30 cellular contexts compared by ENCODE assay signal in the genomic region with DNA sequence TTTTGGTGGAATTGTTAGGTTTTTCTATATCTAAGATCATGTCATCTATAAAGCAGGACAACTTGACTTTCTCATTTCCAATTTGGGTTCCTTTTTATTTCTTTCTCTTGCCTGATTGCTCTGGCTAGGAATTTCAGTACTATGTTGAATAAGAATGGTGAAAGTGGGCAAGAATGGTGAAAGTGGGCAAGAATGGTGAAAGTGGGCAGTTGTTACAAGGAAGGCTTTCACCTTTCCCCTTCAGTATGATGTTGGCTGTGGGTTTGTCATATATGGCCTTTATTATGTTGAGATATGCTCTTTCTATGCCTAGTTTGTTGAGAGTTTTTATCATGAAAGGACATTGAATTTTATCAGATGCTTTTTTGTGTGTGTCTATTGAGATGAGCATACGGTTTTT.
"Had no signal": no experiment of that assay in that cellular context is flagged by ENCODE, and none has a peak within 500 bp of the region (broad histone marks: within the 10 kb centered on the region; RNA-seq: fewer than 3 reads in every experiment).

No MANE protein-coding gene starts in this region.

- H3K27ac ChIP-seq: adrenal gland, ascending aorta, body of pancreas, brain microvascular endothelial cell, breast epithelium, cardiac muscle cell had no signal

- H3K4me1 ChIP-seq: adrenal gland, ascending aorta, breast epithelium had no signal

- H3K4me3 ChIP-seq: adrenal gland, ascending aorta, body of pancreas, breast epithelium, cardiac muscle cell had no signal

- FAIRE-seq: astrocyte, bronchial epithelial cell had no signal

- H3K36me3 ChIP-seq: adrenal gland, ascending aorta, brain microvascular endothelial cell, breast epithelium, cardiac muscle cell had no signal

- DNase-seq: activated effector memory CD4-positive, alpha-beta T cell treated with anti-CD3 and anti-CD28 coated beads, Interleukin-2, amount 50 U/mL, for 16 hours; activated effector memory CD4-positive, alpha-beta T cell treated with Interleukin-2 at 50 U/mL for 16 hours; activated gamma-delta T cell; activated gamma-delta T cell treated with Interleukin-2 at 50 U/mL for 16 hours; activated naive CD4-positive, alpha-beta T cell; activated naive CD4-positive, alpha-beta T cell treated with anti-CD3 and anti-CD28 coated beads for 36 hours; activated naive CD4-positive, alpha-beta T cell treated with anti-CD3 and anti-CD28 coated beads, Interleukin-2, amount 10 ng/mL, durations not matched to agents 7 days and 5 days; activated naive CD4-positive, alpha-beta T cell treated with anti-CD3 and anti-CD28 coated beads, Interleukin-2, amount 50 U/mL, for 16 hours; activated naive CD4-positive, alpha-beta T cell treated with Interleukin-2 at 50 U/mL for 16 hours; activated naive CD8-positive, alpha-beta T cell treated with anti-CD3 and anti-CD28 coated beads for 36 hours; activated naive CD8-positive, alpha-beta T cell treated with anti-CD3 and anti-CD28 coated beads, Interleukin-2, amount 10 ng/mL, durations not matched to agents 7 days and 5 days; activated naive CD8-positive, alpha-beta T cell treated with anti-CD3 and anti-CD28 coated beads, Interleukin-2, amount 50 U/mL, for 24 hours; activated T-cell treated with anti-CD3 and anti-CD28 coated beads, Interleukin-2, amount 50 U/mL, for 4 hours; activated T-cell treated with anti-CD3 and anti-CD28 coated beads, Interleukin-2, amount 50 U/mL, for 48 hours; activated T-cell treated with anti-CD3 and anti-CD28 coated beads, Interleukin-2, amount 50 U/mL, for 72 hours; adrenal gland; amniotic stem cell; amygdala; anterior cingulate cortex; aorta; body of pancreas; brain microvascular endothelial cell; caudate nucleus; central memory CD4-positive, alpha-beta T cell; cerebellar nuclear complex had no signal
